8 cellular contexts compared by ENCODE assay signal in genomic region chr16:4414187-4414909, GRCh38. TPM values are rescaled to one million over a fixed set of nuclear protein-coding genes. Genes with fewer than 3 reads are reported as not detected.
DNase-seq lines count a peak whose midpoint lies in the region; ATAC-seq and TF ChIP-seq lines count a peak whose summit lies in the region.

No MANE protein-coding gene starts in this region.

- H3K4me3 Mint-ChIP-seq in activated naive CD4-positive, alpha-beta T cell treated with anti-CD3 and anti-CD28 coated beads for 36 hours, result peak overlapping the region; percentile 89

- peaks cover 38% of the 10 kb centered on the region for H3K4me1 Mint-ChIP-seq in activated naive CD4-positive, alpha-beta T cell treated with anti-CD3 and anti-CD28 coated beads for 36 hours (ENCODE audit: low read depth)

- CTCF ChIA-PET in activated naive CD4-positive, alpha-beta T cell treated with anti-CD3 and anti-CD28 coated beads for 36 hours (lab: Charles Lee), result interaction anchor here (0.6 to 4.6 kb wide), 3 partner anchors 10 to 237 kb away, joined by 3 to 32 read pairs (median 4); no protein-coding TSS in a partner anchor

- no peaks in the 10 kb centered on the region for H3K9me3 ChIP-seq in right atrium auricular region

- H3K36me3 ChIP-seq in right atrium auricular region, result no peaks in the 10 kb centered on the region

- H3K4me3 ChIP-seq in right atrium auricular region, result no peak overlapping the region

- H3K4me1 ChIP-seq in right atrium auricular region, result peaks cover 0 to 46% of the 10 kb centered on the region in 2 donors

- H3K27me3 Mint-ChIP-seq in activated naive CD4-positive, alpha-beta T cell treated with anti-CD3 and anti-CD28 coated beads for 36 hours (ENCODE audit: low read depth), result no peaks in the 10 kb centered on the region

- H3K27ac ChIP-seq in right atrium auricular region, result no peak overlapping the region

- intact Hi-C loops in activated naive CD4-positive, alpha-beta T cell treated with anti-CD3 and anti-CD28 coated beads for 36 hours (cut with micrococcal nuclease), result loop anchor here (1.0 to 5.0 kb wide), 7 partner anchors 11 to 210 kb away; partner anchors contain the start of genes CDIP1, DNAJA3, MGRN1 and PAM16

- H3K9me3 Mint-ChIP-seq in activated naive CD4-positive, alpha-beta T cell treated with anti-CD3 and anti-CD28 coated beads for 36 hours, result no peaks in the 10 kb centered on the region

- ATAC-seq in GM21723 (IDR thresholded peaks at IDR 0.05; ENCODE audit: unreplicated experiment), result peak; percentile 69

- H3K36me3 Mint-ChIP-seq in activated naive CD4-positive, alpha-beta T cell treated with anti-CD3 and anti-CD28 coated beads for 36 hours (ENCODE audit: low read depth), result peaks cover 6% of the 10 kb centered on the region

- peak; percentile 93 for DNase-seq in GM10266 (ENCODE audit: extremely low spot score)
- peak; percentile 31 for DNase-seq in NCI-H69 (lab: John Stamatoyannopoulos, UW)
- DNase-seq in activated naive CD4-positive, alpha-beta T cell treated with anti-CD3 and anti-CD28 coated beads for 36 hours, result peak; percentile 94
- DNase-seq in stimulated activated CD4-positive, alpha-beta T cell treated with anti-CD3 and anti-CD28 coated beads, Interleukin-2, amount 100 ng/mL, for 4 hours (ENCODE audit: low read depth), result peak; percentile 74
- no peak for DNase-seq in NCI-H526 (lab: John Stamatoyannopoulos, UW)
- DNase-seq in NCI-H1694 (lab: John Stamatoyannopoulos, UW), result no peak
- no peak for DNase-seq in right atrium auricular region (ENCODE audit: low spot score)

- no peaks in the 10 kb centered on the region for H3K27me3 ChIP-seq in right atrium auricular region

- no peak for TF ChIP-seq CTCF in GM10266 (IDR thresholded peaks at IDR 0.05; ENCODE audit: control insufficient read depth, insufficient read depth, low read depth, missing control alignments)
- no peak for TF ChIP-seq CTCF in right atrium auricular region (IDR thresholded peaks at IDR 0.05)

- peak overlapping the region; percentile 89 for H3K27ac Mint-ChIP-seq in activated naive CD4-positive, alpha-beta T cell treated with anti-CD3 and anti-CD28 coated beads for 36 hours

RNA-seq across cellular contexts. Expression of gene CORO7, which starts 2.0 kb away (rescaled TPM):
- total RNA-seq in activated naive CD4-positive, alpha-beta T cell treated with anti-CD3 and anti-CD28 coated beads for 36 hours, result 10 to 100 TPM; 39.7 to 43.3 TPM
- 10 to 100 TPM; 10.3 TPM for total RNA-seq in right atrium auricular region

RNA-seq across cellular contexts. Expression of gene DNAJA3, which starts 11.3 kb away (rescaled TPM):
- 10 to 100 TPM; 86.7 to 88.0 TPM for total RNA-seq in activated naive CD4-positive, alpha-beta T cell treated with anti-CD3 and anti-CD28 coated beads for 36 hours
- 10 to 100 TPM; 47.6 to 50.5 TPM for total RNA-seq in right atrium auricular region

RNA-seq across cellular contexts. Expression of gene VASN, which starts 42.7 kb away (rescaled TPM):
- total RNA-seq in activated naive CD4-positive, alpha-beta T cell treated with anti-CD3 and anti-CD28 coated beads for 36 hours, result not detected
- total RNA-seq in right atrium auricular region, result 10 to 100 TPM; 17.9 to 39.0 TPM

Comparison
In these comparisons a context has a peak if more than half of its experiments do, and no peak if none do; other contexts are left out.
1. DNase-seq: peak in GM10266 (single experiment), NCI-H69 (single experiment), activated naive CD4-positive, alpha-beta T cell treated with anti-CD3 and anti-CD28 coated beads for 36 hours (single experiment) and stimulated activated CD4-positive, alpha-beta T cell treated with anti-CD3 and anti-CD28 coated beads, Interleukin-2, amount 100 ng/mL, for 4 hours (single experiment); none in NCI-H526 (0 of 2), NCI-H1694 (single experiment) and right atrium auricular region (single experiment).
2. RNA of gene VASN, which starts 42.7 kb away (total RNA-seq): 17.9 to 39.0 TPM in right atrium auricular region; not detected in activated naive CD4-positive, alpha-beta T cell treated with anti-CD3 and anti-CD28 coated beads for 36 hours; every median in the first group is over 10 times any median in the second.